Comparison of ENCODE assay signal across 8 cellular contexts in the genomic region with DNA sequence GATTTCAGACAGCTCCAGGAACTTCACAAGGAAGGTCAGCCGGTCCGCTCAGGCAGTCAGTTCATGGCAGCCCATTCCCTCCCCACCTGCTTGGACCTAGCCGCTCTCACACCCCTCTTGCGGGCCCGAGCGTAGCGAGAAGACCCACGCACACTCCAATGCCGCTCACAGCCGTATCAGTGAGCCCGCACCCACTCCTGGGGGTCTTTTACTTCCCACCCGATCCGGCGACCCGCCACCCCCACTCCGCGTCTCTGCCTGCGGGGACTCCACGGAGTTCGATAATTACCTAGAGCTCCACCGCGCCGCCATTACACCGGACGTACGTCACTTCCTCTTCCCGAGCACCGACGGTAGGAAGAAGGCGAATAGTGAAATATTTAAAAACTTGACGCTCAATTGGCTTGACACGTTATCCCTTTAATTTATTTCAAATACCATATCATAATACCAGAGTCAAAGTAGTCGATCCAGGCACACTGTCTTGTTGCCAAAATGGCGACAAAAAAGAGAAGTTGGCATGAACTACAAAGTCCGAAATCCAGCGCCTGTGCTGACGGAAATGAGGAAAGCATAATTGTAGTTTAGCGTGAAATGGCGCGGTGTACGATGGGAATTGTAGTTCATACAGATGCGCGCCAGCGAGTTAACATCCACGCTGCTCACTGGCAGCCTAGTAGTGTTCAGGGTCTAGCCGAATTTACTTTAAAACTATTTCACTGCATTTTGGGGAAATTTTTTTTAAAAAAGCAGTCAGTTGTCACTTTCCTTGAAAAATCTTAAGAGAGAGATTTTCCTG. TPM values are rescaled to one million over a fixed set of nuclear protein-coding genes. Genes with fewer than 3 reads are reported as not detected.
A peak's percentile ranks its signal among the peaks of the same experiment; 100 is the strongest.
DNase-seq lines count a peak whose midpoint lies in the region; ATAC-seq, FAIRE-seq and TF ChIP-seq lines count a peak whose summit lies in the region.

A gene (minus strand): TSS at position 517 of the 799 bp plus-strand sequence. CDS start 13,956 bp downstream, outside the sequence.

- in situ Hi-C loops in HepG2 (cut with HindIII; ENCODE audit: extremely low pct_ligation_motif_present, low pct_unique_long_range_greater_than_20kb), result no loop called here

- H3K4me3 ChIP-seq in HepG2 (replicated peaks in 1 of 3; ENCODE audit: insufficient read depth in 1 of 3, low read depth in 2 of 3, low read length in 3 of 3), result peak within 1 kb of the TSS; percentile 76 to 94 (median 93)

- H4K20me1 ChIP-seq in HepG2 (ENCODE audit: insufficient read depth, low read length), result no peaks in the 10 kb centered on the region

- H3K79me2 ChIP-seq in HepG2 (ENCODE audit: insufficient read depth, low read length), result peaks cover 42% of the 10 kb centered on the region

- POLR2A ChIA-PET in HepG2 (lab: Yijun Ruan, JAX), result interaction anchor here (1.0 to 1.6 kb wide), 4 partner anchors 9 to 974 kb away, joined by 3 to 5 read pairs (median 4); a partner anchor contains a TSS

- H3K9me3 Mint-ChIP-seq in CD14-positive monocyte, result peaks cover 0 to 2% (median 0%) of the 10 kb centered on the region in 7 donors

- peaks cover 0 to 2% (median 0%) of the 10 kb centered on the region in 3 donors for H3K27me3 Mint-ChIP-seq in CD14-positive monocyte (ENCODE audit: low read depth in 3 of 3)

- H3K4me2 ChIP-seq in HepG2 (ENCODE audit: low read depth, low read length), result peak within 1 kb of the TSS; percentile 88

- peaks cover 0 to 4% of the 10 kb centered on the region in 2 donors for H3K36me3 Mint-ChIP-seq in CD14-positive monocyte

- TF ChIP-seq POLR2A in HepG2 (IDR thresholded peaks at IDR 0.05; ENCODE audit: insufficient read depth in 1 of 2, low read depth in 2 of 2, low read length in 2 of 2), result peak; percentile 56 to 71; a peak in 3 of 4 replicates

- DNase-seq in CD14-positive monocyte (ENCODE audit: low spot score) (peak; percentile 86), NCI-H82 (lab: John Stamatoyannopoulos, UW) (peak; percentile 97), dermis microvascular lymphatic vessel endothelial cell (ENCODE audit: low read depth in 2 of 2) (peak; percentile 94), HepG2 (ENCODE audit: low spot score) (peak; percentile 93)
- DNase-seq in activated CD4-positive, alpha-beta T cell treated with anti-CD3 and anti-CD28 coated beads, Interleukin-2, amount 50 U/mL, for 48 hours, result peak; percentile 78 to 84
- peak; percentile 78 for DNase-seq in stimulated activated CD4-positive, alpha-beta T cell treated with anti-CD3 and anti-CD28 coated beads, Interleukin-4, amount 100 ng/mL, for 1 hour

- peak; percentile 98 for FAIRE-seq in HepG2 (lab: Jason Lieb, UNC)

- TF ChIP-seq CTCF in CD14-positive monocyte (IDR thresholded peaks at IDR 0.05) (no peak), HepG2 (CRISPR knock-in tag; IDR thresholded peaks at IDR 0.05) (no peak)

- BruUV-seq in HepG2 (replicated peaks; lab: Mats Ljungman, UMichigan), result no TSS peak

- H3K27me3 ChIP-seq in HepG2 (ENCODE audit: control insufficient read depth in 1 of 2, insufficient read depth in 2 of 2, low read length in 2 of 2), result no peaks in the 10 kb centered on the region; a peak in 1 of 5 replicates

- peak within 1 kb of the TSS; percentile 92 for H3K9ac ChIP-seq in HepG2 (ENCODE audit: insufficient read depth, low read depth, low read length)

- intact Hi-C loops in CD14-positive monocyte (cut with micrococcal nuclease) (loop anchor here in 1 of 2 donors (10.0 kb wide), 1 partner anchor 968 kb away; no protein-coding TSS in a partner anchor), HepG2 (cut with micrococcal nuclease; ENCODE audit: unreplicated experiment) (loop anchor here (10.0 kb wide), 1 partner anchor 978 kb away; a partner anchor contains a TSS)

- H3K4me1 Mint-ChIP-seq in CD14-positive monocyte, result peaks cover 52% of the 10 kb centered on the region

- peak within 1 kb of the TSS; percentile 98 for H2AFZ ChIP-seq in HepG2 (ENCODE audit: low read length)

- no peaks in the 10 kb centered on the region for H3K9me3 ChIP-seq in HepG2 (ENCODE audit: low read length)

- CTCF ChIA-PET in HepG2 (lab: Yijun Ruan, JAX; ENCODE audit: low intra/inter-chr PET ratio, low total read pairs), result no interaction called here

- H3K4me1 ChIP-seq in HepG2 (ENCODE audit: insufficient read depth, low read length), result peaks cover 33% of the 10 kb centered on the region

- TF ChIP-seq EP300 in HepG2 (IDR thresholded peaks at IDR 0.05; ENCODE audit: low read depth in 2 of 2, low read length in 2 of 2) (peak in 1 of 2 experiments; percentile 70; a peak in 1 of 4 replicates), HepG2 (CRISPR knock-in tag; IDR thresholded peaks at IDR 0.05; ENCODE audit: borderline replicate concordance) (no peak; the same call in 1 of the 2 replicates)

- H3K36me3 ChIP-seq in HepG2 (replicated peaks in 1 of 2; ENCODE audit: control insufficient read depth in 1 of 2, insufficient read depth in 2 of 2, low read length in 2 of 2), result no peaks in the 10 kb centered on the region; a peak in 1 of 5 replicates

- peak; percentile 30; the same call in 1 of the 2 replicates for TF ChIP-seq RAD21 in HepG2 (CRISPR knock-in tag; IDR thresholded peaks at IDR 0.05)

- peak within 1 kb of the TSS; percentile 98 to 100 (median 100) for H3K27ac Mint-ChIP-seq in CD14-positive monocyte

- ATAC-seq in GM19397 (IDR thresholded peaks at IDR 0.05; ENCODE audit: unreplicated experiment) (peak; percentile 98), HG03571 (IDR thresholded peaks at IDR 0.05; ENCODE audit: unreplicated experiment) (peak; percentile 98), HepG2 (peak; percentile 96)

- H3K4me3 Mint-ChIP-seq in CD14-positive monocyte, result peak within 1 kb of the TSS; percentile 90 to 94

- peak within 1 kb of the TSS; percentile 87 for H3K27ac ChIP-seq in HepG2 (ENCODE audit: extremely low read length, insufficient read depth, low read length)

- under 1% methylated on average over 43 of the region's 46 CpGs for WGBS in HepG2 (ENCODE audit: low lambda C conversion rate)

TF ChIP-seq in HepG2, 621 proteins besides CTCF, POLR2A, EP300 and RAD21 (continues in another document):
- TF ChIP-seq ZNF605 (CRISPR knock-in tag; IDR thresholded peaks at IDR 0.05) (peak; percentile 97), ZBTB7A (CRISPR knock-in tag; IDR thresholded peaks at IDR 0.05) (0 out of 2 replicates have a peak, but pooled peaks have one; percentile 43), AKAP8 (CRISPR knock-in tag; IDR thresholded peaks at IDR 0.05) (no peak)
- TF ChIP-seq, protein P1, sequence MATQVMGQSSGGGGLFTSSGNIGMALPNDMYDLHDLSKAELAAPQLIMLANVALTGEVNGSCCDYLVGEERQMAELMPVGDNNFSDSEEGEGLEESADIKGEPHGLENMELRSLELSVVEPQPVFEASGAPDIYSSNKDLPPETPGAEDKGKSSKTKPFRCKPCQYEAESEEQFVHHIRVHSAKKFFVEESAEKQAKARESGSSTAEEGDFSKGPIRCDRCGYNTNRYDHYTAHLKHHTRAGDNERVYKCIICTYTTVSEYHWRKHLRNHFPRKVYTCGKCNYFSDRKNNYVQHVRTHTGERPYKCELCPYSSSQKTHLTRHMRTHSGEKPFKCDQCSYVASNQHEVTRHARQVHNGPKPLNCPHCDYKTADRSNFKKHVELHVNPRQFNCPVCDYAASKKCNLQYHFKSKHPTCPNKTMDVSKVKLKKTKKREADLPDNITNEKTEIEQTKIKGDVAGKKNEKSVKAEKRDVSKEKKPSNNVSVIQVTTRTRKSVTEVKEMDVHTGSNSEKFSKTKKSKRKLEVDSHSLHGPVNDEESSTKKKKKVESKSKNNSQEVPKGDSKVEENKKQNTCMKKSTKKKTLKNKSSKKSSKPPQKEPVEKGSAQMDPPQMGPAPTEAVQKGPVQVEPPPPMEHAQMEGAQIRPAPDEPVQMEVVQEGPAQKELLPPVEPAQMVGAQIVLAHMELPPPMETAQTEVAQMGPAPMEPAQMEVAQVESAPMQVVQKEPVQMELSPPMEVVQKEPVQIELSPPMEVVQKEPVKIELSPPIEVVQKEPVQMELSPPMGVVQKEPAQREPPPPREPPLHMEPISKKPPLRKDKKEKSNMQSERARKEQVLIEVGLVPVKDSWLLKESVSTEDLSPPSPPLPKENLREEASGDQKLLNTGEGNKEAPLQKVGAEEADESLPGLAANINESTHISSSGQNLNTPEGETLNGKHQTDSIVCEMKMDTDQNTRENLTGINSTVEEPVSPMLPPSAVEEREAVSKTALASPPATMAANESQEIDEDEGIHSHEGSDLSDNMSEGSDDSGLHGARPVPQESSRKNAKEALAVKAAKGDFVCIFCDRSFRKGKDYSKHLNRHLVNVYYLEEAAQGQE (IDR thresholded peaks at IDR 0.05; ENCODE audit: borderline replicate concordance in 1 of 2, low read depth in 1 of 2, low read length in 2 of 2), result peak in 1 of 2 experiments; percentile 34; a peak in 1 of 4 replicates

RNA-seq across cellular contexts. Expression of the gene that starts here (rescaled TPM):
- 10 to 100 TPM in 1 of 2 donors, 1 to 10 TPM in 1; 9.5 to 14.9 TPM for polyA plus RNA-seq in CD14-positive monocyte
- total RNA-seq in dermis microvascular lymphatic vessel endothelial cell, result 10.1 TPM in 2 replicates
- 29.2 and 52.2 TPM in 2 replicates for total RNA-seq in HepG2 (2016; rRNA removed; fragmentation: Illumina TruSeq; extraction: Trizol)
- 4.8 and 6.0 TPM in 2 replicates for total RNA-seq in HepG2 (2016; cell fraction: cytosol; rRNA removed; fragmentation: Illumina TruSeq; extraction: Trizol; ENCODE audit: low read depth)
- total RNA-seq in HepG2 (2016; cell fraction: insoluble cytoplasmic fraction; rRNA removed; fragmentation: Illumina TruSeq; extraction: Trizol), result 31.1 and 52.7 TPM in 2 replicates
- total RNA-seq in HepG2 (2016; cell fraction: membrane; rRNA removed; fragmentation: Illumina TruSeq; extraction: Trizol), result 11.5 and 13.5 TPM in 2 replicates
- 29.2 and 32.8 TPM in 2 replicates for total RNA-seq in HepG2 (2016; cell fraction: nucleus; rRNA removed; fragmentation: Illumina TruSeq; extraction: Trizol)
- polyA plus RNA-seq in HepG2 (2011; rRNA removed), result 4.9 and 5.7 TPM in 2 replicates
- polyA plus RNA-seq in HepG2 (2011; cell fraction: cytosol; rRNA removed), result 2.0 and 3.3 TPM in 2 replicates
- 5.7 and 7.6 TPM in 2 replicates for polyA plus RNA-seq in HepG2 (2011; cell fraction: nucleus; rRNA removed)
- polyA plus RNA-seq in HepG2 (2012), result 20.9 and 28.6 TPM in 2 replicates
- 0.75 and 1.2 TPM in 2 replicates for polyA plus RNA-seq in HepG2 (2016; cell fraction: cytosol; fragmentation: Illumina TruSeq; extraction: Trizol; ENCODE audit: low read depth)
- 38.5 and 41.2 TPM in 2 replicates for polyA plus RNA-seq in HepG2 (2016; cell fraction: insoluble cytoplasmic fraction; fragmentation: Illumina TruSeq; extraction: Trizol; ENCODE audit: low read depth)
- polyA plus RNA-seq in HepG2 (2016; cell fraction: membrane; fragmentation: Illumina TruSeq; extraction: Trizol; ENCODE audit: low read depth), result 1.9 and 2.3 TPM in 2 replicates
- 36.0 and 37.0 TPM in 2 replicates for polyA plus RNA-seq in HepG2 (2016; cell fraction: nucleus; fragmentation: Illumina TruSeq; extraction: Trizol; ENCODE audit: insufficient read depth, low read depth)
- 1.5 and 2.0 TPM in 2 replicates for polyA minus RNA-seq in HepG2 (2011; rRNA and poly(A)+ RNA removed; ENCODE audit: low replicate concordance)
- 6.3 and 6.7 TPM in 2 replicates for polyA minus RNA-seq in HepG2 (2011; cell fraction: cytosol; rRNA and poly(A)+ RNA removed)
- polyA minus RNA-seq in HepG2 (2011; cell fraction: nucleus; rRNA and poly(A)+ RNA removed), result 21.5 and 24.7 TPM in 2 replicates

Comparison
In these comparisons a context has a peak if more than half of its experiments do, and no peak if none do; other contexts are left out.
1. Peak in every context shown above with its lines: DNase-seq, ATAC-seq, H3K4me3 ChIP-seq and H3K27ac ChIP-seq.